11 cellular contexts compared by ENCODE assay signal in the genomic region with DNA sequence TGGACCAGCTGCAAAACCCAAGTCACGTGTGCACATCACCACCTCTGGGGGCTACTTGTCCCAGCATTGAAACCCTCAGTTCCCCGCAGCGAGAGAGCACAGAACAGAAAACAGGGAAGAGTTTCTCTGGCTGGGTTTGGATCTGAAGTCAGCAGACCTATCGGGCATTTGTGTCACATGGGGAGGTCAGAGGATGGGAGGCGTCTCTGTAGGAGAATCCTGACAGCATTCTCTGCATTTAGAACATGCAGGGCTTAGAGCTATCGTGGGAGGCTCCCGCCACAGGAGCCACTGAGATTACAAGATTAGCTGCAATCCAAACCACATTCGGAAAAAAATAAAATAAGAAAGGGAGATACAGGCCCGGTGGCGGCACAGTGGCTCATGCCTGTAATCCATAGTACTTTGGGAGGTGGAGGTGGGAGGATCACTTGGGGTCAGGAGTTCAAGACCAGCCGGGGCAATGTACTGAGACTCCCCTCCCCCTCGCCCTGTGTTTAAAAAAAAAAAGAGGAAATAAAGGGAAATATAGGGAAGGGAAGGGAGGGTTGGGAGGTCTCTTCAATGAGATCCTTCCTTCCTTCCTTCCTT. TPM values are rescaled to one million over a fixed set of nuclear protein-coding genes. Genes with fewer than 3 reads are reported as not detected.
DNase-seq lines count a peak whose midpoint lies in the region; ATAC-seq and TF ChIP-seq lines count a peak whose summit lies in the region.
"Had no signal": no experiment of that assay in that cellular context is flagged by ENCODE, and none has a peak within 500 bp of the region (broad histone marks: within the 10 kb centered on the region; RNA-seq: fewer than 3 reads in every experiment).

No MANE protein-coding gene starts in this region.

- ATAC-seq in GM18909 (IDR thresholded peaks at IDR 0.05; ENCODE audit: poor library complexity, unreplicated experiment) (no peak), left colon (no peak)

- H4K20me1 ChIP-seq in BLaER1 treated with 17β-estradiol and CSF1 and Interleukin-3, amounts not matched to agents 10 nM and 100 nM = no peaks in the 10 kb centered on the region

- H3K4me3 Mint-ChIP-seq in nephron progenitor cell = peak overlapping the region; percentile 41

- TF ChIP-seq CTCF in nephron progenitor cell (IDR thresholded peaks at IDR 0.05) = no peak

- DNase-seq in MV-4-11 (lab: John Stamatoyannopoulos, UW) = peak; percentile 98
- peak; percentile 21 for DNase-seq in dermis blood vessel endothelial cell
- no peak for DNase-seq in nephron progenitor cell
- DNase-seq in NCI-H2196 (lab: John Stamatoyannopoulos, UW; ENCODE audit: unreplicated experiment) = no peak
- no peak for DNase-seq in left colon
- DNase-seq in NCI-H2029 treated with DMSO at 0.1 percent for 48 hours (lab: John Stamatoyannopoulos, UW) = no peak
- DNase-seq: DMS79; NCI-H2081; stimulated activated naive CD4-positive, alpha-beta T cell treated with Interleukin-2 at 50 U/mL for 16 hours had no signal

- intact Hi-C loops in left colon (cut with DNase I, micrococcal nuclease) = no loop called here

- H3K36me3 ChIP-seq in BLaER1 treated with 17β-estradiol and CSF1 and Interleukin-3, amounts not matched to agents 10 nM and 100 nM = no peaks in the 10 kb centered on the region

- no peaks in the 10 kb centered on the region for H3K9me3 ChIP-seq in BLaER1 treated with 17β-estradiol and CSF1 and Interleukin-3, amounts not matched to agents 10 nM and 100 nM (replicated peaks in 1 of 11)

- peak overlapping the region; percentile 94 to 100 (median 98) for H3K4me2 ChIP-seq in BLaER1 treated with 17β-estradiol and CSF1 and Interleukin-3, amounts not matched to agents 10 nM and 100 nM

- no peaks in the 10 kb centered on the region for H3K27me3 ChIP-seq in BLaER1 treated with 17β-estradiol and CSF1 and Interleukin-3, amounts not matched to agents 10 nM and 100 nM

- peak overlapping the region; percentile 19 to 59 (median 45); a peak in 15 of 22 replicates for H3K27ac ChIP-seq in BLaER1 treated with 17β-estradiol and CSF1 and Interleukin-3, amounts not matched to agents 10 nM and 100 nM

- H3K9ac ChIP-seq in BLaER1 treated with 17β-estradiol and CSF1 and Interleukin-3, amounts not matched to agents 10 nM and 100 nM = peak overlapping the region in 10 of 11 experiments; percentile 15 to 53 (median 42); a peak in 9 of 22 replicates

- peaks cover 22% of the 10 kb centered on the region for H3K4me1 Mint-ChIP-seq in nephron progenitor cell

- H3K4me3 ChIP-seq in BLaER1 treated with 17β-estradiol and CSF1 and Interleukin-3, amounts not matched to agents 10 nM and 100 nM = peak overlapping the region in 2 of 10 experiments; percentile 1 to 15; a peak in 3 of 20 replicates

- peaks cover 100% of the 10 kb centered on the region for H3K27me3 Mint-ChIP-seq in nephron progenitor cell (ENCODE audit: low read depth, poor library complexity)

- H3K27ac Mint-ChIP-seq in nephron progenitor cell = no peak overlapping the region

- H3K4me1 ChIP-seq in BLaER1 treated with 17β-estradiol and CSF1 and Interleukin-3, amounts not matched to agents 10 nM and 100 nM = peaks cover 77 to 95% (median 89%) of the 10 kb centered on the region in 10 experiments

- H3K36me3 Mint-ChIP-seq in nephron progenitor cell (ENCODE audit: low read depth) = no peaks in the 10 kb centered on the region

- H3K9me3 Mint-ChIP-seq in nephron progenitor cell = no peaks in the 10 kb centered on the region

RNA-seq across cellular contexts. Expression of gene TLE6, which starts 2.9 kb away (rescaled TPM):
- total RNA-seq in dermis blood vessel endothelial cell (2.0 and 2.7 TPM in 2 replicates), left colon (1 to 10 TPM; 2.2 to 2.6 TPM)

RNA-seq across cellular contexts. Expression of gene ZNF77, which starts 29.7 kb away (rescaled TPM):
- total RNA-seq in dermis blood vessel endothelial cell (6.4 and 7.8 TPM in 2 replicates), left colon (1 to 10 TPM; 4.5 to 4.6 TPM)

RNA-seq across cellular contexts. Expression of gene TLE2, which starts 54.6 kb away (rescaled TPM):
- total RNA-seq in dermis blood vessel endothelial cell = 21.8 and 25.7 TPM in 2 replicates
- total RNA-seq in left colon = 10 to 100 TPM; 32.9 to 47.9 TPM

Comparison
In these comparisons a context has a peak if more than half of its experiments do, and no peak if none do; other contexts are left out.
1. DNase-seq: peak in MV-4-11 (single experiment) and dermis blood vessel endothelial cell (single experiment); none in nephron progenitor cell (single experiment), NCI-H2196 (single experiment), left colon (0 of 2) and NCI-H2029 treated with DMSO at 0.1 percent for 48 hours (single experiment).